Comparison of ENCODE assay signal across 21 cellular contexts in the genomic region with DNA sequence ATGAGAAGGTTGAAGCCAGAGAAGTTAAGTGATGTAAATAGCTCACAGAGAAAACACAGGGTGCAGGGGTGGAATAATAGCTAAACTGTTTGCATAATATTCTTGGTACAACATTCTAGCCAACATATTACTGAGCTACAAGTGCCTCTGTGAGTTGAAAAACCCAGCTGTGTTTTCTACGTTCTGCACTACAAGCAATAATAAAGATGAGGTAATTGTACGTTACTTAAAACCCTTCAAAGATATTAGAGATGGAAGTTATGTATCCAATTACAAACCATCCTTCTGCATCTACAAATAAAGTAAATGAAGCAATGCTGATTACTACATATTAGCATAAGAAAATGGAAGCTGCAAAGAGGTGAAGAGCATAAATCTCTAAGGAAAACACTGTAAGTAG.
A peak's percentile ranks its signal among the peaks of the same experiment; 100 is the strongest.
DNase-seq lines count a peak whose midpoint lies in the region; ATAC-seq and TF ChIP-seq lines count a peak whose summit lies in the region.
"Had no signal": no experiment of that assay in that cellular context is flagged by ENCODE, and none has a peak within 500 bp of the region (broad histone marks: within the 10 kb centered on the region; RNA-seq: fewer than 3 reads in every experiment).

No MANE protein-coding gene starts in this region.

- DNase-seq in NCI-H2171 treated with DMSO at 0.1 percent for 48 hours (lab: John Stamatoyannopoulos, UW) (peak; percentile 48), NCI-H2171 (lab: John Stamatoyannopoulos, UW) (no peak), NCI-H1105 treated with DMSO at 0.1 percent for 48 hours (lab: John Stamatoyannopoulos, UW) (peak; percentile 90), NCI-H69 (lab: John Stamatoyannopoulos, UW) (peak; percentile 75), choroid plexus epithelial cell (ENCODE audit: low read depth) (peak; percentile 5), G401 (ENCODE audit: low spot score) (no peak), foreskin keratinocyte (no peak)
- DNase-seq: C1 segment of cervical spinal cord; Caco-2; CD4-positive, alpha-beta memory T cell; HFFc6; Kasumi-1; NCI-H1092 treated with DMSO at 0.1 percent for 48 hours; NCI-H1694; NCI-H345; NCI-H524 treated with DMSO at 0.1 percent for 48 hours; SIG-M5 had no signal

- no peaks in the 10 kb centered on the region for H3K4me1 ChIP-seq in foreskin keratinocyte
- H3K4me1 ChIP-seq: A549, Caco-2 had no signal

- H3K4me3 ChIP-seq in choroid plexus epithelial cell (ENCODE audit: low read depth, low read length), result no peak overlapping the region
- H3K4me3 ChIP-seq: A549, K562, SK-N-MC had no signal

- H3K27me3 ChIP-seq in foreskin keratinocyte, result no peaks in the 10 kb centered on the region

- no peak for TF ChIP-seq CTCF in choroid plexus epithelial cell (conservative IDR thresholded peaks at IDR 0.05; ENCODE audit: low read depth, low read length)
- TF ChIP-seq CTCF in foreskin keratinocyte (conservative IDR thresholded peaks at IDR 0.05), result no peak

- TF ChIP-seq POLR2A in GM18505 (IDR thresholded peaks at IDR 0.05; ENCODE audit: borderline replicate concordance, extremely low read depth, insufficient read depth, insufficient read length), result no peak

- H3K27ac ChIP-seq in foreskin keratinocyte, result no peak overlapping the region
- H3K27ac ChIP-seq: A549, SK-N-MC had no signal

- ATAC-seq in GM18505 (IDR thresholded peaks at IDR 0.05; ENCODE audit: unreplicated experiment), result no peak
- ATAC-seq in foreskin keratinocyte, result no peak
- ATAC-seq: A549, K562 had no signal

- in situ Hi-C loops in G401 (cut with HindIII; ENCODE audit: low sequenced_read_pairs), result no loop called here

Comparison
In these comparisons a context has a peak if more than half of its experiments do, and no peak if none do; other contexts are left out.
1. DNase-seq: peak in NCI-H2171 treated with DMSO at 0.1 percent for 48 hours (single experiment), NCI-H1105 treated with DMSO at 0.1 percent for 48 hours (single experiment), NCI-H69 (single experiment) and choroid plexus epithelial cell (single experiment); none in NCI-H2171 (single experiment), G401 (single experiment) and foreskin keratinocyte (0 of 2).